ENCODE assay signal across 11 cellular contexts in the genomic region with DNA sequence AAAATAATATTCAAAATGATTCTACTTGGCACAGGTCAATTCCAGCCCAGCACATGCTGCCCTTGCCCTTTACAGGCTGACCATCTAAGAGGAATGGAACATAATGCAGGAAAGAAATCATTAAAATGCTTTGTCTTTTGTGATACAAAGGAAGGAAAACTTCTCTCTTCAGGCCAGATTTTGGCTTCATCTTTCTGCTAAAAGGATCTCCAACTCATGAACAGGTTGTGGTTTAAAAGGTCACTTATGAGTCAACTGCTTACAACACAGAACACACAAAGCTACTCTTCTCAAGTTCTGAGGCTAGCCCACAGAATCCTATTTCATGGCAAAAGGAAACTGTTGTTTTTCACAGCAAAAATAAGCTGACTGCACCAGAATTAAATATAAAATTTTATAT.
DNase-seq lines count a peak whose midpoint lies in the region; ATAC-seq and TF ChIP-seq lines count a peak whose summit lies in the region.
"Had no signal": no experiment of that assay in that cellular context is flagged by ENCODE, and none has a peak within 500 bp of the region (broad histone marks: within the 10 kb centered on the region; RNA-seq: fewer than 3 reads in every experiment).

No MANE protein-coding gene starts in this region.

- no TSS peak for BruUV-seq in OCI-LY7 (replicated peaks; lab: Mats Ljungman, UMichigan)

- no peak overlapping the region for H3K4me2 ChIP-seq in OCI-LY7 (ENCODE audit: low read length)

- H3K9me2 ChIP-seq in OCI-LY7 (ENCODE audit: insufficient read depth, low read length) = no peaks in the 10 kb centered on the region

- H3K79me2 ChIP-seq in OCI-LY7 (ENCODE audit: insufficient read depth, low read depth, low read length) = no peaks in the 10 kb centered on the region

- H2AFZ ChIP-seq in OCI-LY7 (ENCODE audit: low read length) = no peak overlapping the region

- CTCF ChIA-PET in OCI-LY7 (lab: Charles Lee; ENCODE audit: unreplicated experiment) = no interaction called here

- no peaks in the 10 kb centered on the region for H4K20me1 ChIP-seq in OCI-LY7 (ENCODE audit: insufficient read depth, low read length)

- POLR2A ChIA-PET in OCI-LY7 (lab: Charles Lee) = no interaction called here

- no peaks in the 10 kb centered on the region for H3K36me3 ChIP-seq in OCI-LY7 (ENCODE audit: insufficient read depth, low read length)
- H3K36me3 ChIP-seq: SJSA1 had no signal

- no peak for TF ChIP-seq CTCF in OCI-LY7 (conservative IDR thresholded peaks at IDR 0.05; ENCODE audit: low read length)

- intact Hi-C loops in OCI-LY7 (cut with micrococcal nuclease; ENCODE audit: unreplicated experiment) = no loop called here

- H3K4me3 ChIP-seq in OCI-LY7 (ENCODE audit: low read depth, low read length, poor library complexity, severe bottlenecking) = no peak overlapping the region
- H3K4me3 ChIP-seq: SJSA1 had no signal

- H3K4me1 ChIP-seq in OCI-LY7 (ENCODE audit: insufficient read depth, low read length, poor library complexity, severe bottlenecking) = no peaks in the 10 kb centered on the region
- H3K4me1 ChIP-seq: SJSA1 had no signal

- DNase-seq in amniotic epithelial cell (ENCODE audit: low read depth) = peak; percentile 78
- DNase-seq in non-pigmented ciliary epithelial cell (ENCODE audit: low read depth) = peak; percentile 40
- no peak for DNase-seq in OCI-LY7 (ENCODE audit: low spot score)
- no peak for DNase-seq in hypothalamus (lab: John Stamatoyannopoulos, UW)
- no peak for DNase-seq in NCI-H2171 (lab: John Stamatoyannopoulos, UW)
- DNase-seq: activated CD8-positive, alpha-beta memory T cell treated with anti-CD3 and anti-CD28 coated beads, Interleukin-2, amount 50 U/mL, for 48 hours; left ventricle myocardium superior; NCI-H1105 had no signal

- H3K9me3 ChIP-seq in OCI-LY7 (ENCODE audit: low read length) = no peaks in the 10 kb centered on the region
- H3K9me3 ChIP-seq: SJSA1 had no signal

- no peak overlapping the region for H3K27ac ChIP-seq in OCI-LY7 (ENCODE audit: low read depth, low read length, poor library complexity, severe bottlenecking)
- H3K27ac ChIP-seq: SJSA1 had no signal

- ATAC-seq in GM19035 (IDR thresholded peaks at IDR 0.05; ENCODE audit: unreplicated experiment) (peak; percentile 72), HG03196 (IDR thresholded peaks at IDR 0.05; ENCODE audit: unreplicated experiment) (peak; percentile 72)
- ATAC-seq: left ventricle myocardium superior had no signal

Comparison
In these comparisons a context has a peak if more than half of its experiments do, and no peak if none do; other contexts are left out.
1. DNase-seq: peak in amniotic epithelial cell (single experiment) and non-pigmented ciliary epithelial cell (single experiment); none in OCI-LY7 (single experiment), hypothalamus (0 of 51) and NCI-H2171 (single experiment).